ENCODE assay signal across 1 cellular context in genomic region chr13:20400774-20401173, GRCh38.
TF ChIP-seq lines count a peak whose summit lies in the region.

No MANE protein-coding gene starts in this region.

TF ChIP-seq in K562, 482 proteins besides CTCF, POLR2A, EP300 and RAD21 (continued from another document):
- peak; percentile 8; the same call in 1 of the 2 replicates for TF ChIP-seq JUND (IDR thresholded peaks at IDR 0.05; ENCODE audit: borderline replicate concordance, low read depth, low read length)
- no peak for TF ChIP-seq JUND (tag; IDR thresholded peaks at IDR 0.05; ENCODE audit: borderline replicate concordance, low read depth, low read length)
- peak; percentile 84 for TF ChIP-seq FOSL1 (tag; conservative IDR thresholded peaks at IDR 0.05)
- TF ChIP-seq PTTG1 (tag; IDR thresholded peaks at IDR 0.05; ENCODE audit: low read depth) = no peak
